Comparison of ENCODE assay signal across 22 cellular contexts in genomic region chr10:11313463-11313862, GRCh38.
A peak's percentile ranks its signal among the peaks of the same experiment; 100 is the strongest.
DNase-seq lines count a peak whose midpoint lies in the region; ATAC-seq and TF ChIP-seq lines count a peak whose summit lies in the region.
"Had no signal": no experiment of that assay in that cellular context is flagged by ENCODE, and none has a peak within 500 bp of the region (broad histone marks: within the 10 kb centered on the region; RNA-seq: fewer than 3 reads in every experiment).

No MANE protein-coding gene starts in this region.

- peaks cover 86% of the 10 kb centered on the region for H3K36me3 Mint-ChIP-seq in CD4-positive, CD25-positive, alpha-beta regulatory T cell
- H3K36me3 Mint-ChIP-seq in CD4-positive, alpha-beta memory T cell: peaks cover 89 to 94% of the 10 kb centered on the region in 2 donors
- H3K36me3 Mint-ChIP-seq in activated T-helper 2 cell treated with anti-CD3 and anti-CD28 coated beads, Interferon-gamma antibody, Interleukin-2, Interleukin-4, amounts not matched to agents 10 μg/mL and 5 μg/mL and 100 μg/mL, durations not matched to agents 14 hours and 24 hours and 36 hours (ENCODE audit: low read depth): peaks cover 96% of the 10 kb centered on the region
- H3K36me3 Mint-ChIP-seq in naive B cell (peaks cover 53% of the 10 kb centered on the region in 2 donors), osteocyte (ENCODE audit: unreplicated experiment) (peaks cover 20% of the 10 kb centered on the region)

- no peak overlapping the region for H3K4me3 ChIP-seq in CD4-positive, CD25-positive, alpha-beta regulatory T cell (ENCODE audit: low read depth, low read length)
- H3K4me3 ChIP-seq in CD4-positive, alpha-beta memory T cell (ENCODE audit: low read length in 2 of 2): no peak overlapping the region
- H3K4me3 ChIP-seq: adrenal gland, GM23248, prostate gland, sigmoid colon, upper lobe of right lung had no signal

- intact Hi-C loops in CD4-positive, alpha-beta memory T cell (cut with micrococcal nuclease): no loop called here
- intact Hi-C loops in activated T-helper 2 cell treated with anti-CD3 and anti-CD28 coated beads, Interferon-gamma antibody, Interleukin-2, Interleukin-4, amounts not matched to agents 10 μg/mL and 5 μg/mL and 100 μg/mL, durations not matched to agents 14 hours and 24 hours and 36 hours (cut with micrococcal nuclease): no loop called here

- no peak overlapping the region for H3K4me3 Mint-ChIP-seq in CD4-positive, CD25-positive, alpha-beta regulatory T cell
- H3K4me3 Mint-ChIP-seq in CD4-positive, alpha-beta memory T cell: no peak overlapping the region
- H3K4me3 Mint-ChIP-seq in activated T-helper 2 cell treated with anti-CD3 and anti-CD28 coated beads, Interferon-gamma antibody, Interleukin-2, Interleukin-4, amounts not matched to agents 10 μg/mL and 5 μg/mL and 100 μg/mL, durations not matched to agents 14 hours and 24 hours and 36 hours (ENCODE audit: low read depth): no peak overlapping the region
- H3K4me3 Mint-ChIP-seq in naive B cell: no peak overlapping the region
- no peak overlapping the region for H3K4me3 Mint-ChIP-seq in osteocyte (ENCODE audit: unreplicated experiment)
- H3K4me3 Mint-ChIP-seq: HFFc6 had no signal

- no peak for ATAC-seq in CD4-positive, CD25-positive, alpha-beta regulatory T cell (ENCODE audit: low read depth in 2 of 2)
- ATAC-seq in naive B cell (ENCODE audit: low read depth in 2 of 2) (no peak), GM21576 (IDR thresholded peaks at IDR 0.05; ENCODE audit: unreplicated experiment) (no peak)
- ATAC-seq: upper lobe of right lung had no signal

- peak overlapping the region; percentile 49 to 74 (median 61) for H3K27ac Mint-ChIP-seq in CD4-positive, CD25-positive, alpha-beta regulatory T cell
- peak overlapping the region; percentile 29 to 89 (median 57) for H3K27ac Mint-ChIP-seq in CD4-positive, alpha-beta memory T cell
- peak overlapping the region; percentile 67 for H3K27ac Mint-ChIP-seq in activated T-helper 2 cell treated with anti-CD3 and anti-CD28 coated beads, Interferon-gamma antibody, Interleukin-2, Interleukin-4, amounts not matched to agents 10 μg/mL and 5 μg/mL and 100 μg/mL, durations not matched to agents 14 hours and 24 hours and 36 hours
- H3K27ac Mint-ChIP-seq in naive B cell: peak overlapping the region in 4 of 6 donors; percentile 41 to 88 (median 77)
- no peak overlapping the region for H3K27ac Mint-ChIP-seq in osteocyte (ENCODE audit: unreplicated experiment)
- H3K27ac Mint-ChIP-seq: HFFc6 had no signal

- peaks cover 13% of the 10 kb centered on the region for H3K4me1 ChIP-seq in CD4-positive, CD25-positive, alpha-beta regulatory T cell (ENCODE audit: control insufficient read depth, insufficient read depth, low read length, poor library complexity, severe bottlenecking)
- H3K4me1 ChIP-seq in CD4-positive, alpha-beta memory T cell (ENCODE audit: insufficient read depth, low read length): peaks cover 42% of the 10 kb centered on the region
- H3K4me1 ChIP-seq: adrenal gland, prostate gland, sigmoid colon, upper lobe of right lung had no signal

- peaks cover 36 to 82% (median 62%) of the 10 kb centered on the region in 4 donors for H3K4me1 Mint-ChIP-seq in CD4-positive, CD25-positive, alpha-beta regulatory T cell
- H3K4me1 Mint-ChIP-seq in CD4-positive, alpha-beta memory T cell: peaks cover 53 to 87% (median 72%) of the 10 kb centered on the region in 4 donors
- peaks cover 40% of the 10 kb centered on the region for H3K4me1 Mint-ChIP-seq in activated T-helper 2 cell treated with anti-CD3 and anti-CD28 coated beads, Interferon-gamma antibody, Interleukin-2, Interleukin-4, amounts not matched to agents 10 μg/mL and 5 μg/mL and 100 μg/mL, durations not matched to agents 14 hours and 24 hours and 36 hours (ENCODE audit: low read depth)
- peaks cover 14 to 18% (median 17%) of the 10 kb centered on the region in 3 donors for H3K4me1 Mint-ChIP-seq in naive B cell
- no peaks in the 10 kb centered on the region for H3K4me1 Mint-ChIP-seq in osteocyte (ENCODE audit: unreplicated experiment)

- H3K36me3 ChIP-seq in CD4-positive, CD25-positive, alpha-beta regulatory T cell (ENCODE audit: control insufficient read depth, insufficient read depth, low read length): peaks cover 93% of the 10 kb centered on the region
- peaks cover 75% of the 10 kb centered on the region for H3K36me3 ChIP-seq in CD4-positive, alpha-beta memory T cell (ENCODE audit: insufficient read depth, low read length)
- H3K36me3 ChIP-seq: adrenal gland, brain microvascular endothelial cell, prostate gland had no signal

- H3K9me3 Mint-ChIP-seq in CD4-positive, CD25-positive, alpha-beta regulatory T cell: peaks cover 0 to 2% (median 0%) of the 10 kb centered on the region in 7 donors
- peaks cover 0 to 17% (median 1%) of the 10 kb centered on the region in 8 donors for H3K9me3 Mint-ChIP-seq in CD4-positive, alpha-beta memory T cell
- H3K9me3 Mint-ChIP-seq in activated T-helper 2 cell treated with anti-CD3 and anti-CD28 coated beads, Interferon-gamma antibody, Interleukin-2, Interleukin-4, amounts not matched to agents 10 μg/mL and 5 μg/mL and 100 μg/mL, durations not matched to agents 14 hours and 24 hours and 36 hours: peaks cover 21% of the 10 kb centered on the region
- H3K9me3 Mint-ChIP-seq in naive B cell (peaks cover 0 to 8% (median 3%) of the 10 kb centered on the region in 7 donors), osteocyte (ENCODE audit: unreplicated experiment) (peaks cover 19% of the 10 kb centered on the region)

- no peaks in the 10 kb centered on the region for H3K27me3 Mint-ChIP-seq in CD4-positive, CD25-positive, alpha-beta regulatory T cell
- H3K27me3 Mint-ChIP-seq in CD4-positive, alpha-beta memory T cell: no peaks in the 10 kb centered on the region
- no peaks in the 10 kb centered on the region for H3K27me3 Mint-ChIP-seq in activated T-helper 2 cell treated with anti-CD3 and anti-CD28 coated beads, Interferon-gamma antibody, Interleukin-2, Interleukin-4, amounts not matched to agents 10 μg/mL and 5 μg/mL and 100 μg/mL, durations not matched to agents 14 hours and 24 hours and 36 hours (ENCODE audit: low read depth)
- H3K27me3 Mint-ChIP-seq in naive B cell (no peaks in the 10 kb centered on the region), osteocyte (ENCODE audit: unreplicated experiment) (no peaks in the 10 kb centered on the region)

- CTCF ChIA-PET in CD4-positive, alpha-beta memory T cell (lab: Charles Lee; ENCODE audit: partially characterized antibody): no interaction called here

- H3K9me3 ChIP-seq in CD4-positive, CD25-positive, alpha-beta regulatory T cell (ENCODE audit: control insufficient read depth in 2 of 2, low read length in 2 of 2): peaks cover 3 to 5% of the 10 kb centered on the region in 2 experiments
- no peaks in the 10 kb centered on the region for H3K9me3 ChIP-seq in CD4-positive, alpha-beta memory T cell (ENCODE audit: control insufficient read depth in 1 of 2, low read length in 2 of 2)
- H3K9me3 ChIP-seq: adrenal gland, prostate gland, sigmoid colon, upper lobe of right lung had no signal

- H3K27ac ChIP-seq in CD4-positive, CD25-positive, alpha-beta regulatory T cell (ENCODE audit: insufficient read depth, low read length, poor library complexity, severe bottlenecking): no peak overlapping the region
- no peak overlapping the region for H3K27ac ChIP-seq in CD4-positive, alpha-beta memory T cell (ENCODE audit: low read depth, low read length)
- no peak overlapping the region for H3K27ac ChIP-seq in substantia nigra (ENCODE audit: low read depth, low read length, poor library complexity, severe bottlenecking)
- H3K27ac ChIP-seq: adrenal gland, brain microvascular endothelial cell, GM23248, prostate gland, upper lobe of right lung had no signal

- DNase-seq in CD4-positive, CD25-positive, alpha-beta regulatory T cell: no peak
- no peak for DNase-seq in CD4-positive, alpha-beta memory T cell
- DNase-seq in activated T-helper 2 cell treated with anti-CD3 and anti-CD28 coated beads, Interferon-gamma antibody, Interleukin-2, Interleukin-4, amounts not matched to agents 10 μg/mL and 5 μg/mL and 100 μg/mL, durations not matched to agents 14 hours and 24 hours and 36 hours (ENCODE audit: low spot score): no peak
- no peak for DNase-seq in naive B cell
- no peak for DNase-seq in substantia nigra (lab: John Stamatoyannopoulos, UW)
- DNase-seq in osteocyte (ENCODE audit: extremely low spot score, unreplicated experiment): no peak
- no peak for DNase-seq in mucosa of gallbladder (ENCODE audit: low spot score)
- DNase-seq: adrenal gland; brain microvascular endothelial cell; DMS53; effector memory CD4-positive, alpha-beta T cell; GM23248; HFFc6; hippocampal formation; NCI-H2081; NCI-H774; RPMI8226; sigmoid colon; stimulated activated CD4-positive, alpha-beta T cell treated with anti-CD3 and anti-CD28 coated beads, Interleukin-15, amount 100 ng/mL, for 24 hours; upper lobe of right lung had no signal

- H3K27me3 ChIP-seq in CD4-positive, CD25-positive, alpha-beta regulatory T cell (ENCODE audit: control insufficient read depth, insufficient read depth, low read length): no peaks in the 10 kb centered on the region
- no peaks in the 10 kb centered on the region for H3K27me3 ChIP-seq in CD4-positive, alpha-beta memory T cell (ENCODE audit: insufficient read depth, low read length)
- H3K27me3 ChIP-seq: adrenal gland, brain microvascular endothelial cell, sigmoid colon, upper lobe of right lung had no signal

- TF ChIP-seq CTCF in osteocyte (IDR thresholded peaks at IDR 0.05): no peak

- POLR2A ChIA-PET in CD4-positive, alpha-beta memory T cell (lab: Charles Lee; ENCODE audit: partially characterized antibody): no interaction called here
